Comparison of ENCODE assay signal across 8 cellular contexts in the genomic region with DNA sequence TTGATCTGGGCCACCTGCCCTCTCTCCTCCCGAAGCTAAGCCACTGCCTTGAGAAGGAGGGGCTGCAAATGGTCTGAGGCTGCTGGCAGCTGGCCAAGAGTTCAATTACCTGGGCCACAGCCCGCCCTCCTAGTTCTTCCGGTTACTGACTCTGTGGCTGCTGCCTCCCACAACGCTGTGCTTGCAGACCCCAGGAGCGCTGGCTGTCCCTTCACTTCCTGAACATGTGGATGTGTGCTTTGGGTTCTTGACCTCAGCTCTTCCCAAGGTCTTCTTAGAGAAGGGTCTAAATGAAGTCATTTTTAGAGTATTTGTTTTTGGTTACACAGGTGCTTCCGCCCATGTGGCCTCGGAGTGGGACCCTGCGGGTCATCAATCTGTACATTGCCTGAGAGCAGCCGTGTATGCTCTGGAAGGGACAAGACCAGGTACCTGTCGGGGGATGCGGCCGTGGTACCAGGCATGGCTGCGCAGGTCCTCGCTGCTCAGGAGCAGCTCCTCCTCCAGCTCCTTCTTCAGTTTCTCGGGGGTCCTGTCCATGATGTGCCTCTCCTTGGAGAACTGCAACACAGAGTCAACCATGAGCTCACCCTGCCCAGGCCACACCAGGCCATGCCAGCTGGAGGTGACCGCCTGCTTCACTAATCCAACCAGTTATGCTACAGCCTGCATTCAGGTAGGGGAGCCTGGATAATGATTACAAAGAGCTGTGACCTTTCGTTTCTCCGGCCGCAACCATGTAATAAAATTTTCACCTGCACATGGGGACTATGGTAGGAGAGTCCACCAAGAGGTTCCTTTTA.
DNase-seq lines count a peak whose midpoint lies in the region; ATAC-seq and TF ChIP-seq lines count a peak whose summit lies in the region.

No MANE protein-coding gene starts in this region.

- no peak overlapping the region for H4K8ac ChIP-seq in neuronal stem cell (ENCODE audit: low read depth, low read length)

- peaks cover 5 to 41% of the 10 kb centered on the region in 2 donors for H3K4me1 ChIP-seq in ascending aorta
- H3K4me1 ChIP-seq in neuronal stem cell (ENCODE audit: control insufficient read depth in 2 of 2, insufficient read depth in 1 of 2, low read depth in 1 of 2, low read length in 2 of 2): peaks cover 0 to 10% of the 10 kb centered on the region in 2 donors

- no peak overlapping the region for H2BK5ac ChIP-seq in neuronal stem cell (ENCODE audit: low read length)

- H2BK12ac ChIP-seq in neuronal stem cell (ENCODE audit: low read length): no peak overlapping the region

- H3K4me3 ChIP-seq in ascending aorta (no peak overlapping the region), neuronal stem cell (ENCODE audit: low read length in 2 of 2) (no peak overlapping the region)

- no peaks in the 10 kb centered on the region for H3K79me1 ChIP-seq in neuronal stem cell (ENCODE audit: low read depth, low read length)

- H3K9ac ChIP-seq in neuronal stem cell (ENCODE audit: low read depth, low read length, poor library complexity): no peak overlapping the region

- H2AK5ac ChIP-seq in neuronal stem cell (ENCODE audit: low read depth, low read length): no peak overlapping the region

- H2AFZ ChIP-seq in neuronal stem cell (ENCODE audit: low read length): no peak overlapping the region

- peak overlapping the region; percentile 5 for H2BK15ac ChIP-seq in neuronal stem cell (ENCODE audit: low read length)

- no peak for TF ChIP-seq CTCF in ascending aorta (IDR thresholded peaks at IDR 0.05)

- intact Hi-C loops in ascending aorta (cut with DNase I): no loop called here

- H3K27me3 ChIP-seq in ascending aorta: no peaks in the 10 kb centered on the region
- H3K27me3 ChIP-seq in neuronal stem cell (ENCODE audit: control insufficient read depth in 3 of 3, insufficient read depth in 3 of 3, low read depth in 1 of 3, low read length in 3 of 3): no peaks in the 10 kb centered on the region

- ATAC-seq in HG02943 (IDR thresholded peaks at IDR 0.05; ENCODE audit: low read depth, unreplicated experiment) (peak; percentile 93), GM19351 (IDR thresholded peaks at IDR 0.05; ENCODE audit: unreplicated experiment) (no peak)

- H3K4ac ChIP-seq in neuronal stem cell (ENCODE audit: low read length): no peak overlapping the region

- H3K36me3 ChIP-seq in ascending aorta (peaks cover 27 to 39% of the 10 kb centered on the region in 2 donors), neuronal stem cell (replicated peaks in 1 of 2; ENCODE audit: control insufficient read depth in 2 of 2, insufficient read depth in 2 of 2, low read length in 2 of 2) (peaks cover 18 to 54% of the 10 kb centered on the region in 2 donors)

- H3K23ac ChIP-seq in neuronal stem cell (ENCODE audit: low read depth, low read length, poor library complexity): no peak overlapping the region

- H3K27ac ChIP-seq in ascending aorta (peak overlapping the region; percentile 4 to 60), neuronal stem cell (replicated peaks; ENCODE audit: low read length) (no peak overlapping the region)

- no peak overlapping the region for H4K91ac ChIP-seq in neuronal stem cell (ENCODE audit: low read depth, low read length, poor library complexity)

- DNase-seq in activated CD4-positive, alpha-beta T cell treated with anti-CD3 and anti-CD28 coated beads for 48 hours: peak; percentile 18
- no peak for DNase-seq in activated CD4-positive, alpha-beta T cell treated with anti-CD3 and anti-CD28 coated beads for 1 hour
- DNase-seq in NCI-H2029 treated with DMSO at 0.1 percent for 48 hours (lab: John Stamatoyannopoulos, UW) (peak; percentile 97), ascending aorta (ENCODE audit: low spot score in 2 of 2) (no peak), neuronal stem cell (ENCODE audit: low spot score) (no peak)
- no peak for DNase-seq in effector CD4-positive, alpha-beta T cell

- H3K14ac ChIP-seq in neuronal stem cell (ENCODE audit: low read length): no peak overlapping the region

- H3K9me3 ChIP-seq in ascending aorta: no peaks in the 10 kb centered on the region
- H3K9me3 ChIP-seq in neuronal stem cell (replicated peaks in 1 of 2; ENCODE audit: control insufficient read depth in 2 of 2, insufficient read depth in 1 of 2, low read depth in 1 of 2, low read length in 2 of 2): no peaks in the 10 kb centered on the region

- WGBS in neuronal stem cell (ENCODE audit: extremely low coverage in 2 of 2, insufficient read length in 2 of 2, insufficient replicate concordance in 1 of 2), 2 donors: no CpG with 5 or more reads among the region's 19 CpGs

- no peak overlapping the region for H3K4me2 ChIP-seq in neuronal stem cell (ENCODE audit: insufficient read depth, low read length, poor library complexity, severe bottlenecking)

- no peak overlapping the region for H3K18ac ChIP-seq in neuronal stem cell (ENCODE audit: low read length)

- H2BK120ac ChIP-seq in neuronal stem cell (ENCODE audit: low read depth, low read length): no peak overlapping the region

Comparison
In these comparisons a context has a peak if more than half of its experiments do, and no peak if none do; other contexts are left out.
1. DNase-seq: peak in activated CD4-positive, alpha-beta T cell treated with anti-CD3 and anti-CD28 coated beads for 48 hours (single experiment) and NCI-H2029 treated with DMSO at 0.1 percent for 48 hours (single experiment); none in activated CD4-positive, alpha-beta T cell treated with anti-CD3 and anti-CD28 coated beads for 1 hour (single experiment), ascending aorta (0 of 2), neuronal stem cell (single experiment) and effector CD4-positive, alpha-beta T cell (single experiment).